ENCODE assay signal across 11 cellular contexts in the genomic region with DNA sequence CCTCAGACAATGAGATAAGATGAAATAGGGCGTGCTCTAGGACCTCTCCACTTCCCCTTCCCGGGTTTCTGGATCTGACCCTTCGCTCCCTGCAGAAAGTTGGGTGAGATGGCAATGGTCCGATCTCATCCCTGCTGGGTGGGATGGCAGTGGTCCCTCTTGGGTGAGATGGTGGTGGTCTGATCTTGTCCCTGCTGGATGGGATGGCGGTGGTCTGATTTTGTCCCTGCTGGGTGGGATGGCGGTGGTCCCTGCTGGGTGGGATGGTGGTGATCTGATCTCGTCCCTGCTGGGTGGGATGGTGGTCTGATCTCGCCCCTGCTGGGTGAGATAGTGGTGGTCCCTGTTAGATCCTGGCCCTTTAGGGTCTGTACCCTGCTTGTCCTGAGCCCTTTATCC. TPM values are rescaled to one million over a fixed set of nuclear protein-coding genes. Genes with fewer than 3 reads are reported as not detected.
DNase-seq lines count a peak whose midpoint lies in the region; ATAC-seq and TF ChIP-seq lines count a peak whose summit lies in the region.
"Had no signal": no experiment of that assay in that cellular context is flagged by ENCODE, and none has a peak within 500 bp of the region (broad histone marks: within the 10 kb centered on the region; RNA-seq: fewer than 3 reads in every experiment).

No MANE protein-coding gene starts in this region.

- H3K27ac ChIP-seq in BLaER1 treated with 17β-estradiol and CSF1 and Interleukin-3, amounts not matched to agents 10 nM and 100 nM: no peak overlapping the region; a peak in 1 of 22 replicates
- H3K27ac ChIP-seq: SK-N-MC had no signal

- no peaks in the 10 kb centered on the region for H3K36me3 ChIP-seq in BLaER1 treated with 17β-estradiol and CSF1 and Interleukin-3, amounts not matched to agents 10 nM and 100 nM
- H3K36me3 ChIP-seq in endocrine pancreas (ENCODE audit: control insufficient read depth, insufficient read depth, low read length): no peaks in the 10 kb centered on the region

- no peaks in the 10 kb centered on the region for H3K27me3 ChIP-seq in BLaER1 treated with 17β-estradiol and CSF1 and Interleukin-3, amounts not matched to agents 10 nM and 100 nM
- H3K27me3 ChIP-seq in endocrine pancreas (ENCODE audit: control insufficient read depth, insufficient read depth, low read length): no peaks in the 10 kb centered on the region

- no peak overlapping the region for H3K9ac ChIP-seq in BLaER1 treated with 17β-estradiol and CSF1 and Interleukin-3, amounts not matched to agents 10 nM and 100 nM
- H3K9ac ChIP-seq in endocrine pancreas (ENCODE audit: control insufficient read depth, insufficient read depth, low read length): peak overlapping the region; percentile 2

- no peak for DNase-seq in nephron progenitor cell
- no peak for DNase-seq in osteocyte (ENCODE audit: extremely low spot score, unreplicated experiment)
- DNase-seq: activated CD4-positive, CD25-positive, alpha-beta regulatory T cell; stimulated activated CD8-positive, alpha-beta memory T cell treated with anti-CD3 and anti-CD28 coated beads, Interleukin-4, amount 100 ng/mL, for 48 hours had no signal

- peaks cover 25 to 57% (median 39%) of the 10 kb centered on the region in 10 experiments for H3K4me1 ChIP-seq in BLaER1 treated with 17β-estradiol and CSF1 and Interleukin-3, amounts not matched to agents 10 nM and 100 nM
- H3K4me1 ChIP-seq in endocrine pancreas (ENCODE audit: control insufficient read depth, insufficient read depth, low read length): no peaks in the 10 kb centered on the region

- peak overlapping the region; percentile 44 to 94 (median 84) for H3K4me3 Mint-ChIP-seq in IgD-negative memory B cell
- H3K4me3 Mint-ChIP-seq in nephron progenitor cell: peak overlapping the region; percentile 18
- H3K4me3 Mint-ChIP-seq in osteocyte (ENCODE audit: unreplicated experiment): no peak overlapping the region

- peak overlapping the region; percentile 94 to 100 (median 99) for H3K27ac Mint-ChIP-seq in IgD-negative memory B cell
- H3K27ac Mint-ChIP-seq in nephron progenitor cell: no peak overlapping the region
- no peak overlapping the region for H3K27ac Mint-ChIP-seq in osteocyte (ENCODE audit: unreplicated experiment)

- no peak overlapping the region for H3K4me3 ChIP-seq in BLaER1 treated with 17β-estradiol and CSF1 and Interleukin-3, amounts not matched to agents 10 nM and 100 nM
- no peak overlapping the region for H3K4me3 ChIP-seq in endocrine pancreas (ENCODE audit: control insufficient read depth, insufficient read depth, low read length)
- H3K4me3 ChIP-seq: SK-N-MC had no signal

- ATAC-seq in HG03439 (IDR thresholded peaks at IDR 0.05; ENCODE audit: unreplicated experiment) (no peak), GM19324 (IDR thresholded peaks at IDR 0.05; ENCODE audit: low FRiP score, unreplicated experiment) (no peak), GM19463 (IDR thresholded peaks at IDR 0.05; ENCODE audit: unreplicated experiment) (no peak)

- peaks cover 2% of the 10 kb centered on the region for H3K27me3 Mint-ChIP-seq in IgD-negative memory B cell
- H3K27me3 Mint-ChIP-seq in nephron progenitor cell (ENCODE audit: low read depth, poor library complexity): no peaks in the 10 kb centered on the region
- peaks cover 25% of the 10 kb centered on the region for H3K27me3 Mint-ChIP-seq in osteocyte (ENCODE audit: unreplicated experiment)

- H4K20me1 ChIP-seq in BLaER1 treated with 17β-estradiol and CSF1 and Interleukin-3, amounts not matched to agents 10 nM and 100 nM: no peaks in the 10 kb centered on the region

- H3K4me1 Mint-ChIP-seq in IgD-negative memory B cell (peaks cover 30 to 52% (median 42%) of the 10 kb centered on the region in 3 donors), nephron progenitor cell (peaks cover 62% of the 10 kb centered on the region), osteocyte (ENCODE audit: unreplicated experiment) (no peaks in the 10 kb centered on the region)

- H3K4me2 ChIP-seq in BLaER1 treated with 17β-estradiol and CSF1 and Interleukin-3, amounts not matched to agents 10 nM and 100 nM: peak overlapping the region in 7 of 11 experiments; percentile 6 to 81 (median 71); a peak in 10 of 22 replicates

- peaks cover 0 to 3% (median 0%) of the 10 kb centered on the region in 11 experiments; a peak in 6 of 22 replicates for H3K9me3 ChIP-seq in BLaER1 treated with 17β-estradiol and CSF1 and Interleukin-3, amounts not matched to agents 10 nM and 100 nM (replicated peaks in 1 of 11)
- H3K9me3 ChIP-seq in endocrine pancreas (ENCODE audit: control insufficient read depth, low read length): no peaks in the 10 kb centered on the region

- TF ChIP-seq CTCF in nephron progenitor cell (IDR thresholded peaks at IDR 0.05) (no peak), osteocyte (IDR thresholded peaks at IDR 0.05) (no peak)

- H3K9me3 Mint-ChIP-seq in IgD-negative memory B cell: peaks cover 0 to 1% (median 0%) of the 10 kb centered on the region in 3 donors
- H3K9me3 Mint-ChIP-seq in nephron progenitor cell: peaks cover 2% of the 10 kb centered on the region
- H3K9me3 Mint-ChIP-seq in osteocyte (ENCODE audit: unreplicated experiment): peaks cover 4% of the 10 kb centered on the region

- H3K36me3 Mint-ChIP-seq in IgD-negative memory B cell (peaks cover 4% of the 10 kb centered on the region), nephron progenitor cell (ENCODE audit: low read depth) (no peaks in the 10 kb centered on the region), osteocyte (ENCODE audit: unreplicated experiment) (no peaks in the 10 kb centered on the region)

RNA-seq across cellular contexts. Expression of gene ST14, which starts 21.3 kb away (rescaled TPM):
- 94.1 TPM for polyA plus RNA-seq in IgD-negative memory B cell
- total RNA-seq in osteocyte: not detected in 2 replicates

Comparison
In these comparisons a context has a peak if more than half of its experiments do, and no peak if none do; other contexts are left out.
1. H3K27ac Mint-ChIP-seq: peak in IgD-negative memory B cell (3 of 3); none in nephron progenitor cell (single experiment) and osteocyte (single experiment).